ENCODE assay signal across 2 cellular contexts in genomic region chr12:42498549-42499247, GRCh38.
TF ChIP-seq lines count a peak whose summit lies in the region.

No MANE protein-coding gene starts in this region.

TF ChIP-seq in IMR-90, 13 proteins besides CTCF, POLR2A, EP300 and RAD21:
- TF ChIP-seq RCOR1 (IDR thresholded peaks at IDR 0.05; ENCODE audit: insufficient replicate concordance, low read length) (no peak), ELK1 (IDR thresholded peaks at IDR 0.05; ENCODE audit: borderline replicate concordance, low read depth, low read length) (no peak), MAZ (IDR thresholded peaks at IDR 0.05; ENCODE audit: borderline replicate concordance, low read depth, low read length) (no peak), MXI1 (IDR thresholded peaks at IDR 0.05; ENCODE audit: borderline replicate concordance, low read depth, low read length) (no peak), USF2 (IDR thresholded peaks at IDR 0.05; ENCODE audit: low read depth, low read length) (no peak), NFE2L2 (IDR thresholded peaks at IDR 0.05; ENCODE audit: low read depth, low read length) (no peak), CEBPB (IDR thresholded peaks at IDR 0.05; ENCODE audit: low read depth, low read length) (peak; percentile 16; the same call in 1 of the 2 replicates), CHD1 (IDR thresholded peaks at IDR 0.05; ENCODE audit: low read depth, low read length) (no peak), RFX5 (IDR thresholded peaks at IDR 0.05; ENCODE audit: low read depth, low read length) (no peak)
TF ChIP-seq in IMR-90: peak in this region for 1.

TF ChIP-seq in endothelial cell of umbilical vein, 7 proteins besides CTCF, POLR2A, EP300 and RAD21:
- TF ChIP-seq MYC (IDR thresholded peaks at IDR 0.05; ENCODE audit: low read depth, low read length) (no peak), POLR2AphosphoS5 (IDR thresholded peaks at IDR 0.05; ENCODE audit: insufficient read depth, low read depth, low read length) (no peak), JUN (IDR thresholded peaks at IDR 0.05; ENCODE audit: borderline replicate concordance, insufficient read depth, insufficient read length, low read depth) (no peak)
TF ChIP-seq in endothelial cell of umbilical vein: peak in this region for 0.
